ENCODE assay signal across 5 cellular contexts in the genomic region with DNA sequence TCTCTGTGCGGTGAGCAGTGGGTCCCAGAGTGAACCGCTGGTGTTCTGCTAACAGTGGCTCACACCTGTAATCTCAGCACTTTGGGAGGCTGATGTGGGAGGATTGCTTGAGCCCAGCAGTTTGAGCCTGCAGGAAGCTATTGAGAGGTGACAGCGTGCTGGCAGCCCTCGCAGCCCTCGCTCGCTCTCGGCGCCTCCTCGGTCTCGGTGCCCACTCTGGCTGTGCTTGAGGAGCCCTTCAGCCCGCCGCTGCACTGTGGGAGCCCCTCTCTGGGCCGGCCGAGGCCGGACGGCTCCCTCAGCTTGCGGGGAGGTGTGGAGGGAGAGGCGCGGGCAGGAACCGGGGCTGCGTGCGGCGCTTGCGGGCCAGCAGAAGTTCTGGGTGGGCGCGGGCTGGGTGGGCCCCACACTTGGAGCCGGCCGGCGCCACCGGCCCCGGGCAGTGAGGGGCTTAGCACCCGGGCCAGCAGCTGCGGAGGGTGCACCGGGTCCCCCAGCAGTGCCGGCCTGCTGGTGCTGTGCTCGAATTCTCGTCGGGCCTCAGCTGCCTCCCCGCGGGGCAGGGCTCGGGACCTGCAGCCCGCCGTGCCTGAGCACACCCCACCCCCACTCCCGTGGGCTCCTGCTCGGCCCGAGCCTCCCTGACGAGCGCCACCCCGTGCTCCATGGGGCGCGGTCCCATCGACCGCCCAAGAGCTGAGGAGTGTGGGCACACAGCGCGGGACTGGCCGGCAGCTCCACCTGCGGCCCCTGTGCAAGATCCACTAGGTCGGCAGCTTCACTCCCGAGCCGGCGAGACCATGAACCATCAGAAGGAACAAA. TPM values are rescaled to one million over a fixed set of nuclear protein-coding genes. Genes with fewer than 3 reads are reported as not detected.
DNase-seq lines count a peak whose midpoint lies in the region; ATAC-seq and TF ChIP-seq lines count a peak whose summit lies in the region.
"Not testable (repeated sequence)": the region's sequence is repeated elsewhere in the genome, so short reads cannot be mapped to it uniquely, and the experiment has no call there.

No MANE protein-coding gene starts in this region.

- H3K36me3 ChIP-seq in RWPE2 (ENCODE audit: low read depth); upper lobe of right lung: not testable (repeated sequence)

- H3K27ac Mint-ChIP-seq in activated T-cell treated with anti-CD3 and anti-CD28 coated beads, Interleukin-2, amount 50 U/mL, for 24 hours; chondrocyte (ENCODE audit: unreplicated experiment): not testable (repeated sequence)

- H3K4me1 Mint-ChIP-seq in activated T-cell treated with anti-CD3 and anti-CD28 coated beads, Interleukin-2, amount 50 U/mL, for 24 hours (ENCODE audit: low read depth); chondrocyte (ENCODE audit: low read depth): not testable (repeated sequence)

- DNase-seq in RWPE2 (ENCODE audit: low spot score) = peak; percentile 49
- DNase-seq in activated T-cell treated with anti-CD3 and anti-CD28 coated beads, Interleukin-2, amount 50 U/mL, for 24 hours = peak; percentile 7
- DNase-seq in chondrocyte (ENCODE audit: low spot score) = peak; percentile 63
- peak; percentile 66 for DNase-seq in posterior vena cava (ENCODE audit: low spot score)
- peak; percentile 54 for DNase-seq in upper lobe of right lung

- not testable (repeated sequence) for H3K4me3 Mint-ChIP-seq in activated T-cell treated with anti-CD3 and anti-CD28 coated beads, Interleukin-2, amount 50 U/mL, for 24 hours; chondrocyte (ENCODE audit: unreplicated experiment)

- not testable (repeated sequence) for H3K4me3 ChIP-seq in RWPE2 (ENCODE audit: severe bottlenecking); upper lobe of right lung

- not testable (repeated sequence) for H3K36me3 Mint-ChIP-seq in activated T-cell treated with anti-CD3 and anti-CD28 coated beads, Interleukin-2, amount 50 U/mL, for 24 hours (ENCODE audit: low read depth); chondrocyte (ENCODE audit: low read depth)

- H3K27me3 Mint-ChIP-seq in activated T-cell treated with anti-CD3 and anti-CD28 coated beads, Interleukin-2, amount 50 U/mL, for 24 hours; chondrocyte (ENCODE audit: low read depth): not testable (repeated sequence)

- H3K4me1 ChIP-seq in RWPE2 (ENCODE audit: insufficient read depth, poor library complexity, severe bottlenecking); upper lobe of right lung: not testable (repeated sequence)

- not testable (repeated sequence) for ATAC-seq in RWPE2 (ENCODE audit: low read depth); upper lobe of right lung

- intact Hi-C loops in posterior vena cava (cut with DNase I); upper lobe of right lung (cut with DNase I): not testable (repeated sequence)

- not testable (repeated sequence) for TF ChIP-seq CTCF in RWPE2 (IDR thresholded peaks at IDR 0.05; ENCODE audit: poor library complexity, severe bottlenecking); chondrocyte (IDR thresholded peaks at IDR 0.05); upper lobe of right lung (IDR thresholded peaks at IDR 0.05)

- not testable (repeated sequence) for H3K9me3 Mint-ChIP-seq in activated T-cell treated with anti-CD3 and anti-CD28 coated beads, Interleukin-2, amount 50 U/mL, for 24 hours; chondrocyte (ENCODE audit: low read depth)

- H3K9me3 ChIP-seq in RWPE2 (ENCODE audit: severe bottlenecking); upper lobe of right lung: not testable (repeated sequence)

- H3K27me3 ChIP-seq in RWPE2 (ENCODE audit: insufficient read depth, poor library complexity, severe bottlenecking); upper lobe of right lung: not testable (repeated sequence)

- not testable (repeated sequence) for H3K27ac ChIP-seq in RWPE2 (ENCODE audit: poor library complexity, severe bottlenecking); upper lobe of right lung

RNA-seq across cellular contexts. Expression of a gene that starts 35.1 kb away (rescaled TPM):
- total RNA-seq in chondrocyte (20.4 to 24.7 TPM (median 22.5 TPM) in 3 replicates), posterior vena cava (10 to 100 TPM; 19.9 to 22.6 TPM), upper lobe of right lung (21.7 TPM)

Comparison
In these comparisons a context has a peak if more than half of its experiments do, and no peak if none do; other contexts are left out.
1. DNase-seq: peak in every context shown above with its lines; median percentile 66 in posterior vena cava; 63 in chondrocyte; 54 in upper lobe of right lung; 49 in RWPE2; 7 in activated T-cell treated with anti-CD3 and anti-CD28 coated beads, Interleukin-2, amount 50 U/mL, for 24 hours.